9 cellular contexts compared by ENCODE assay signal in the genomic region with DNA sequence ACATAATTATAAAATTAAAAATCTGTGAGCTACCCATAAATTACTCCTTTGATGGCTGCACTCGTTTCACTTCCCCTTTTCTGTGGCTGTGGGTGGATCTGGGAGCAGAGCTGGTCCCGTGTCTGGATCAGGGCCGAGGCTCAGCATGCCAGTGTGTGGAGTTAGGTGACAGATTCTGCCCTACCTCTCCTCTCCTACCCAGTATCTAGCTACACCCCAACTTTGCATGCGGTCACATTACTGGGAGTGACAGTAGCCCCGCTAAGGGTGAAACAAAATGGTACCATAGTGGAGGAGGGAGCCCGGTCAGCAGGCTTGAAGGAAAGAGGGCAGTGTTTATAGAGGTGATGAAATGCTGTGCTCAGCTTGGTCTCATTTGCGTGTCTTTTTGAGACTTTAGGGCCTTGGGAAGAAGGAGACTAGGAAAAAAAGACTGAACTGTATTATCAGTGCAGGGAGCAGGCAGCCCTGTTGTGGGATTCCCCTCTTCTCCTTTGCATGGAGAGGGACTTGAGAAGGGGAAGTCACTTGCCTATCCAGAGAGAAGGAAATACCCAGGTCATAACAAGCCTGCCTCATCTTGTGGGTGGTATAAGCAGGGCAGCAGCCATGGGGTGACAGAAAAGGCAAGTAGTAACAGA.
A peak's percentile ranks its signal among the peaks of the same experiment; 100 is the strongest.
DNase-seq lines count a peak whose midpoint lies in the region; ATAC-seq and TF ChIP-seq lines count a peak whose summit lies in the region.
"Had no signal": no experiment of that assay in that cellular context is flagged by ENCODE, and none has a peak within 500 bp of the region (broad histone marks: within the 10 kb centered on the region; RNA-seq: fewer than 3 reads in every experiment).

No MANE protein-coding gene starts in this region.

- no peaks in the 10 kb centered on the region for H3K36me3 ChIP-seq in neutrophil
- H3K36me3 ChIP-seq: tibial artery had no signal

- ATAC-seq in GM18861 (IDR thresholded peaks at IDR 0.05; ENCODE audit: unreplicated experiment) (peak; percentile 55), HG02571 (IDR thresholded peaks at IDR 0.05; ENCODE audit: unreplicated experiment) (peak; percentile 64)

- no peaks in the 10 kb centered on the region for H3K9me3 ChIP-seq in neutrophil
- H3K9me3 ChIP-seq: tibial artery had no signal

- TF ChIP-seq CTCF in neutrophil (IDR thresholded peaks at IDR 0.05) = no peak
- TF ChIP-seq CTCF in foreskin fibroblast (IDR thresholded peaks at IDR 0.05; ENCODE audit: low read depth, low read length) = no peak

- no peak overlapping the region for H3K27ac ChIP-seq in neutrophil
- H3K27ac ChIP-seq: tibial artery had no signal

- no peaks in the 10 kb centered on the region for H3K27me3 ChIP-seq in neutrophil
- H3K27me3 ChIP-seq: tibial artery had no signal

- H3K4me3 ChIP-seq in neutrophil (ENCODE audit: low read depth in 1 of 2, low read length in 1 of 2) (peak overlapping the region; percentile 17 to 47), foreskin fibroblast (ENCODE audit: low read depth in 1 of 2, low read length in 2 of 2) (no peak overlapping the region)
- H3K4me3 ChIP-seq: tibial artery had no signal

- DNase-seq in NAMALWA (ENCODE audit: low spot score) = peak; percentile 43
- no peak for DNase-seq in NCI-H2171 treated with DMSO at 0.1 percent for 48 hours (lab: John Stamatoyannopoulos, UW)
- DNase-seq in foreskin fibroblast = no peak
- no peak for DNase-seq in germinal center (ENCODE audit: low spot score)
- no peak for DNase-seq in activated gamma-delta T cell treated with Interleukin-2 at 50 U/mL for 16 hours

- H3K4me1 ChIP-seq in neutrophil (ENCODE audit: control insufficient read depth in 1 of 2, insufficient read depth in 1 of 2, low read depth in 1 of 2, low read length in 1 of 2) = peaks cover 10 to 15% of the 10 kb centered on the region in 2 experiments

Comparison
In these comparisons a context has a peak if more than half of its experiments do, and no peak if none do; other contexts are left out.
1. H3K4me3 ChIP-seq: peak in neutrophil (2 of 2); none in foreskin fibroblast (0 of 2).